Comparison of ENCODE assay signal across 16 cellular contexts in the genomic region with DNA sequence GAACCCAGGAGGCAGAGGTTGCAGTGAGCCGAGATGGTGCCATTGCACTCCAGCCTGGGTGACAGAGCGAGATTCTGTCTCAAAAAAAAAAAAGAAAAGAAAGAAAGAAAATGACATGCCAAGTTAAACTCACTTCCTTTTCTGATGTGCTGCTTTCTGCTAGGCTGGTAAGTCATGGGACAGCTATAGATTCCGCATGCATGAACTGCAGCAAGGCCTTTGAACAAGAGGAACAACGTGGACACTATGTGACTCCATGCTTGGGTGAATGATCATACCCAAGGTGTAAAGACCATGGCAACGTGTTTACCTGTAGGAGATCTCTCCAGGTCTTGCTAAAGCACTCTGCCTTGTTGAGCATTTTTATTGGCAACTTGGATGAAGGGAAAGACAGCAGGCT. TPM values are rescaled to one million over a fixed set of nuclear protein-coding genes. Genes with fewer than 3 reads are reported as not detected.
A peak's percentile ranks its signal among the peaks of the same experiment; 100 is the strongest.
DNase-seq lines count a peak whose midpoint lies in the region; ATAC-seq and TF ChIP-seq lines count a peak whose summit lies in the region.
"Had no signal": no experiment of that assay in that cellular context is flagged by ENCODE, and none has a peak within 500 bp of the region (broad histone marks: within the 10 kb centered on the region; RNA-seq: fewer than 3 reads in every experiment).

No MANE protein-coding gene starts in this region.

- H3K27ac ChIP-seq in right atrium auricular region: no peak overlapping the region
- H3K27ac ChIP-seq in lower lobe of right lung: peak overlapping the region; percentile 20
- H3K27ac ChIP-seq in OCI-LY7 (ENCODE audit: low read depth, low read length, poor library complexity, severe bottlenecking): no peak overlapping the region

- TF ChIP-seq CTCF in right atrium auricular region (IDR thresholded peaks at IDR 0.05): no peak
- no peak for TF ChIP-seq CTCF in lower lobe of right lung (IDR thresholded peaks at IDR 0.05)
- TF ChIP-seq CTCF in OCI-LY7 (conservative IDR thresholded peaks at IDR 0.05; ENCODE audit: low read length): no peak

- POLR2A ChIA-PET in OCI-LY7 (lab: Charles Lee): no interaction called here

- no peaks in the 10 kb centered on the region for H3K36me3 ChIP-seq in right atrium auricular region
- H3K36me3 ChIP-seq in lower lobe of right lung: no peaks in the 10 kb centered on the region
- H3K36me3 ChIP-seq in OCI-LY7 (ENCODE audit: insufficient read depth, low read length): peaks cover 14% of the 10 kb centered on the region; the same call in 1 of the 2 replicates
- H3K36me3 ChIP-seq: adrenal gland, sigmoid colon had no signal

- intact Hi-C loops in left ventricle myocardium superior (cut with micrococcal nuclease) (loop anchor here (5.0 kb wide), 1 partner anchor 313 kb away; no protein-coding TSS in a partner anchor), lower lobe of right lung (cut with DNase I) (no loop called here), OCI-LY7 (cut with micrococcal nuclease; ENCODE audit: unreplicated experiment) (no loop called here)

- H3K27me3 ChIP-seq in right atrium auricular region (no peaks in the 10 kb centered on the region), lower lobe of right lung (ENCODE audit: low read depth) (no peaks in the 10 kb centered on the region)
- H3K27me3 ChIP-seq: adrenal gland, dorsolateral prefrontal cortex, sigmoid colon had no signal

- no peak overlapping the region for H2AFZ ChIP-seq in OCI-LY7 (ENCODE audit: low read length)

- H3K4me3 ChIP-seq in right atrium auricular region: no peak overlapping the region
- no peak overlapping the region for H3K4me3 ChIP-seq in lower lobe of right lung
- no peak overlapping the region for H3K4me3 ChIP-seq in OCI-LY7 (ENCODE audit: low read depth, low read length, poor library complexity, severe bottlenecking)
- H3K4me3 ChIP-seq: adrenal gland, dorsolateral prefrontal cortex, sigmoid colon had no signal

- ATAC-seq in left ventricle myocardium superior (peak; percentile 55), lower lobe of right lung (peak; percentile 46 to 56)
- ATAC-seq: HCT116, left colon had no signal

- no TSS peak for BruUV-seq in OCI-LY7 (replicated peaks; lab: Mats Ljungman, UMichigan)

- H3K4me1 ChIP-seq in right atrium auricular region: no peaks in the 10 kb centered on the region
- H3K4me1 ChIP-seq in lower lobe of right lung: peaks cover 14% of the 10 kb centered on the region
- peaks cover 24% of the 10 kb centered on the region for H3K4me1 ChIP-seq in OCI-LY7 (ENCODE audit: insufficient read depth, low read length, poor library complexity, severe bottlenecking)
- H3K4me1 ChIP-seq: adrenal gland had no signal

- CTCF ChIA-PET in OCI-LY7 (lab: Charles Lee; ENCODE audit: unreplicated experiment): no interaction called here

- DNase-seq in left ventricle myocardium superior: no peak
- DNase-seq in right atrium auricular region (ENCODE audit: low spot score): no peak
- peak; percentile 44 for DNase-seq in MV-4-11 (lab: John Stamatoyannopoulos, UW)
- no peak for DNase-seq in lower lobe of right lung
- no peak for DNase-seq in NCI-H1048 (lab: John Stamatoyannopoulos, UW)
- no peak for DNase-seq in OCI-LY7 (ENCODE audit: low spot score)
- DNase-seq in NCI-H2107 (lab: John Stamatoyannopoulos, UW): no peak
- DNase-seq: activated T-cell treated with anti-CD3 and anti-CD28 coated beads for 4 hours, dorsolateral prefrontal cortex, foreskin melanocyte, left colon, NCI-H2081, NCI-H524 treated with DMSO at 0.1 percent for 48 hours, sigmoid colon had no signal

- H4K20me1 ChIP-seq in OCI-LY7 (ENCODE audit: insufficient read depth, low read length): no peaks in the 10 kb centered on the region

- no peaks in the 10 kb centered on the region for H3K9me2 ChIP-seq in OCI-LY7 (ENCODE audit: insufficient read depth, low read length)

- no peak overlapping the region for H3K4me2 ChIP-seq in OCI-LY7 (ENCODE audit: low read length)

- H3K9me3 ChIP-seq in right atrium auricular region: no peaks in the 10 kb centered on the region
- H3K9me3 ChIP-seq in lower lobe of right lung: no peaks in the 10 kb centered on the region
- no peaks in the 10 kb centered on the region for H3K9me3 ChIP-seq in OCI-LY7 (ENCODE audit: low read length)
- H3K9me3 ChIP-seq: adrenal gland, sigmoid colon had no signal

- H3K79me2 ChIP-seq in OCI-LY7 (ENCODE audit: insufficient read depth, low read depth, low read length): no peaks in the 10 kb centered on the region

RNA-seq across cellular contexts. Expression of gene TTF2, which starts 10.3 kb away (rescaled TPM):
- total RNA-seq in left ventricle myocardium superior (6.7 TPM), right atrium auricular region (1 to 10 TPM; 6.9 to 9.0 TPM), lower lobe of right lung (18.0 TPM), OCI-LY7 (2022) (133 and 136 TPM in 2 replicates)
- 81.3 and 82.6 TPM in 2 replicates for total RNA-seq in OCI-LY7 (2014; rRNA removed; shearing (Covaris generic))

RNA-seq across cellular contexts. Expression of gene CD101, which starts 48.3 kb away (rescaled TPM):
- total RNA-seq in left ventricle myocardium superior (0.45 TPM), right atrium auricular region (1 to 10 TPM in 1 of 2 donors, under 1 TPM in 1; 0.11 to 1.3 TPM), lower lobe of right lung (105 TPM), OCI-LY7 (2022) (not detected in 2 replicates)
- not detected in 2 replicates for total RNA-seq in OCI-LY7 (2014; rRNA removed; shearing (Covaris generic))

Comparison
In these comparisons a context has a peak if more than half of its experiments do, and no peak if none do; other contexts are left out.
1. RNA of gene CD101, which starts 48.3 kb away (total RNA-seq): 105 TPM in lower lobe of right lung (single experiment); 0.11 to 1.3 TPM in right atrium auricular region, 0.45 TPM in left ventricle myocardium superior (single experiment) and not detected in OCI-LY7; every median in the first group is over 10 times any median in the second.